Comparison of ENCODE assay signal across 1 cellular context in genomic region chr4:84583871-84584373, GRCh38.
TF ChIP-seq lines count a peak whose summit lies in the region.

No MANE protein-coding gene starts in this region.

TF ChIP-seq in IMR-90, 13 proteins besides CTCF, POLR2A, EP300 and RAD21 (continued from another document):
- TF ChIP-seq CHD1 (IDR thresholded peaks at IDR 0.05; ENCODE audit: low read depth, low read length), result no peak
- TF ChIP-seq SMC3 (IDR thresholded peaks at IDR 0.05; ENCODE audit: low read depth, low read length), result no peak
- no peak for TF ChIP-seq BHLHE40 (IDR thresholded peaks at IDR 0.05; ENCODE audit: low read depth, low read length)
- TF ChIP-seq MXI1 (IDR thresholded peaks at IDR 0.05; ENCODE audit: borderline replicate concordance, low read depth, low read length), result no peak
